Comparison of ENCODE assay signal across 9 cellular contexts in the genomic region with DNA sequence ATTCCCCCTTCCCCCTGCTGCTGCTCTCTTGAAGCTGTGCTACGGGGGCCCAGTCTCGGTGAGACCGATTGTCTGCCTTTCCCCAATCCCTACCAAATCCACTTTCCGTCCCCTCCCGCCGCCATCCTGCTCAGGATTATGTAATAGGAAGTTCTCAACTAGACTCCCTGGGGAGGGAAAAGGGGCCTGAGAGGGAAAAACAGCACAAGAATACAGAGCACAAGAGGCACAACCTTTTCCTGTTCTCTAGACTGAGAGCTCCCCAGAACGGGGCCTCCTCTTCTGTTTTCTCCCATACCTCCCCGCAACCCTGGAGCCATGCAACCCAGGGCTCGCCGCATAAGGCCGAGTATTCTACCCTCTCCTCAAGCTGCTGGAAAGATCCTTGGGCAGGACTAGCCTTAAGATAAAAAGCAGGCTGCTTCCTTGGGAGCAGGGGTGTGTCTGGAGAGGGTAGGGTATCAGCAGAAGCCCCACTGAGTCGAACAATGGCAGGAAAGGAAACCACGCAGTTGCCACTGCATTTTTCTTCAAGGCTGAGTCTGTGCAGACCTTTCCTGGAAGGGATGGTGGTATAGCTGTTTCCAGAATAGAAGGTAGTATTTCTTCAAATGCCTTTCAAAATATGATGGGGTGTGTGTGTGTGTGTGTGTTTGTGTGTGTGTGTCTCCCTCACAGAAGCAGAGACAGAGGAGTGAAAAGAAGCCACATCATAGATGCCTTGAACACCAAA. TPM values are rescaled to one million over a fixed set of nuclear protein-coding genes. Genes with fewer than 3 reads are reported as not detected.
A peak's percentile ranks its signal among the peaks of the same experiment; 100 is the strongest.
DNase-seq lines count a peak whose midpoint lies in the region; ATAC-seq and TF ChIP-seq lines count a peak whose summit lies in the region.
"Had no signal": no experiment of that assay in that cellular context is flagged by ENCODE, and none has a peak within 500 bp of the region (broad histone marks: within the 10 kb centered on the region; RNA-seq: fewer than 3 reads in every experiment).

No MANE protein-coding gene starts in this region.

- H3K36me3 Mint-ChIP-seq in activated CD8-positive, alpha-beta T cell treated with anti-CD3 and anti-CD28 coated beads, Interleukin-2, amount 10 ng/mL, durations not matched to agents 7 days and 5 days (ENCODE audit: low read depth): peaks cover 19% of the 10 kb centered on the region
- H3K36me3 Mint-ChIP-seq in CD4-positive, alpha-beta memory T cell: peaks cover 3 to 27% of the 10 kb centered on the region in 2 donors

- TF ChIP-seq POLR2A in gastrocnemius medialis (IDR thresholded peaks at IDR 0.05): no peak

- H3K27me3 Mint-ChIP-seq in activated CD8-positive, alpha-beta T cell treated with anti-CD3 and anti-CD28 coated beads, Interleukin-2, amount 10 ng/mL, durations not matched to agents 7 days and 5 days (ENCODE audit: low read depth): no peaks in the 10 kb centered on the region
- no peaks in the 10 kb centered on the region for H3K27me3 Mint-ChIP-seq in CD4-positive, alpha-beta memory T cell
- H3K27me3 Mint-ChIP-seq: stimulated activated naive B cell treated with anti-CD40 and anti-IgM and Interleukin-4, amounts not matched to agents 10 μg/mL and 1 μg/mL and 100 μg/mL, for 72 hours had no signal

- DNase-seq in KBM-7 (peak; percentile 20), gastrocnemius medialis (no peak), substantia nigra (lab: John Stamatoyannopoulos, UW) (no peak), mammary epithelial cell (no peak)
- peak; percentile 39 for DNase-seq in activated CD8-positive, alpha-beta T cell treated with anti-CD3 and anti-CD28 coated beads, Interleukin-2, amount 10 ng/mL, durations not matched to agents 7 days and 5 days
- DNase-seq in CD4-positive, alpha-beta memory T cell: no peak
- DNase-seq: left colon; stimulated activated naive B cell treated with anti-CD40 and anti-IgM and Interleukin-4, amounts not matched to agents 10 μg/mL and 1 μg/mL and 100 μg/mL, for 72 hours had no signal

- H3K27me3 ChIP-seq in iPS-18a (ENCODE audit: control insufficient read depth, insufficient read depth, low read length) (peaks cover 3% of the 10 kb centered on the region), gastrocnemius medialis (no peaks in the 10 kb centered on the region), mammary epithelial cell (ENCODE audit: insufficient read depth, low read length) (no peaks in the 10 kb centered on the region)
- no peaks in the 10 kb centered on the region for H3K27me3 ChIP-seq in CD4-positive, alpha-beta memory T cell (ENCODE audit: insufficient read depth, low read length)

- TF ChIP-seq CTCF in gastrocnemius medialis (IDR thresholded peaks at IDR 0.05 in 4 of 5, conservative IDR thresholded peaks at IDR 0.05 in 1 of 5): no peak
- TF ChIP-seq CTCF in mammary epithelial cell (conservative IDR thresholded peaks at IDR 0.05 in 1 of 2, IDR thresholded peaks at IDR 0.05 in 1 of 2; ENCODE audit: extremely low read depth in 1 of 2, insufficient read depth in 1 of 2, low read depth in 1 of 2, low read length in 2 of 2): no peak

- H3K79me2 ChIP-seq in mammary epithelial cell (ENCODE audit: insufficient read depth, low read length): no peaks in the 10 kb centered on the region

- intact Hi-C loops in gastrocnemius medialis (cut with DNase I; ENCODE audit: low total_unique reads): no loop called here
- intact Hi-C loops in CD4-positive, alpha-beta memory T cell (cut with micrococcal nuclease): no loop called here
- intact Hi-C loops in mammary epithelial cell (cut with micrococcal nuclease): no loop called here

- H3K4me3 Mint-ChIP-seq in activated CD8-positive, alpha-beta T cell treated with anti-CD3 and anti-CD28 coated beads, Interleukin-2, amount 10 ng/mL, durations not matched to agents 7 days and 5 days: peak overlapping the region; percentile 19
- H3K4me3 Mint-ChIP-seq in CD4-positive, alpha-beta memory T cell: no peak overlapping the region
- H3K4me3 Mint-ChIP-seq: stimulated activated naive B cell treated with anti-CD40 and anti-IgM and Interleukin-4, amounts not matched to agents 10 μg/mL and 1 μg/mL and 100 μg/mL, for 72 hours had no signal

- H3K36me3 ChIP-seq in iPS-18a (ENCODE audit: control insufficient read depth, low read depth, low read length) (no peaks in the 10 kb centered on the region), gastrocnemius medialis (no peaks in the 10 kb centered on the region), mammary epithelial cell (ENCODE audit: insufficient read depth, low read length) (no peaks in the 10 kb centered on the region)
- H3K36me3 ChIP-seq in CD4-positive, alpha-beta memory T cell (ENCODE audit: insufficient read depth, low read length): no peaks in the 10 kb centered on the region

- peaks cover 1% of the 10 kb centered on the region for H3K9me3 Mint-ChIP-seq in activated CD8-positive, alpha-beta T cell treated with anti-CD3 and anti-CD28 coated beads, Interleukin-2, amount 10 ng/mL, durations not matched to agents 7 days and 5 days (ENCODE audit: insufficient read depth)
- peaks cover 0 to 4% (median 0%) of the 10 kb centered on the region in 8 donors for H3K9me3 Mint-ChIP-seq in CD4-positive, alpha-beta memory T cell

- no peak overlapping the region for H2AFZ ChIP-seq in mammary epithelial cell (ENCODE audit: low read depth, low read length)

- POLR2A ChIA-PET in activated CD8-positive, alpha-beta T cell treated with anti-CD3 and anti-CD28 coated beads, Interleukin-2, amount 10 ng/mL, durations not matched to agents 7 days and 5 days (lab: Charles Lee): no interaction called here
- POLR2A ChIA-PET in CD4-positive, alpha-beta memory T cell (lab: Charles Lee; ENCODE audit: partially characterized antibody): no interaction called here

- CTCF ChIA-PET in activated CD8-positive, alpha-beta T cell treated with anti-CD3 and anti-CD28 coated beads, Interleukin-2, amount 10 ng/mL, durations not matched to agents 7 days and 5 days (lab: Charles Lee): interaction anchor here (1.1 to 1.6 kb wide), 2 partner anchors 11 to 32 kb away, joined by 3 to 5 read pairs; no protein-coding TSS in a partner anchor
- CTCF ChIA-PET in CD4-positive, alpha-beta memory T cell (lab: Charles Lee; ENCODE audit: partially characterized antibody): interaction anchor here (1.5 kb wide), 1 partner anchor 12 kb away, joined by 4 read pairs; no protein-coding TSS in a partner anchor
- CTCF ChIA-PET in mammary epithelial cell (lab: Charles Lee; ENCODE audit: low non-redundant PET): no interaction called here

- BruUV-seq in mammary epithelial cell (replicated peaks; lab: Mats Ljungman, UMichigan): no TSS peak

- H3K9ac ChIP-seq in iPS-18a (ENCODE audit: low read length): peak overlapping the region; percentile 20
- H3K9ac ChIP-seq in mammary epithelial cell (ENCODE audit: insufficient read depth, low read length): no peak overlapping the region

- H3K27ac Mint-ChIP-seq in activated CD8-positive, alpha-beta T cell treated with anti-CD3 and anti-CD28 coated beads, Interleukin-2, amount 10 ng/mL, durations not matched to agents 7 days and 5 days: peak overlapping the region; percentile 78
- peak overlapping the region in 1 of 7 donors; percentile 86 for H3K27ac Mint-ChIP-seq in CD4-positive, alpha-beta memory T cell
- H3K27ac Mint-ChIP-seq: stimulated activated naive B cell treated with anti-CD40 and anti-IgM and Interleukin-4, amounts not matched to agents 10 μg/mL and 1 μg/mL and 100 μg/mL, for 72 hours had no signal

- 74% methylated on average over 12 of the region's 13 CpGs for WGBS in mammary epithelial cell (ENCODE audit: low coverage, missing lambda C conversion rate)

- H3K4me1 Mint-ChIP-seq in activated CD8-positive, alpha-beta T cell treated with anti-CD3 and anti-CD28 coated beads, Interleukin-2, amount 10 ng/mL, durations not matched to agents 7 days and 5 days (ENCODE audit: low read depth): peaks cover 17% of the 10 kb centered on the region
- peaks cover 0 to 6% (median 3%) of the 10 kb centered on the region in 4 donors for H3K4me1 Mint-ChIP-seq in CD4-positive, alpha-beta memory T cell
- H3K4me1 Mint-ChIP-seq: stimulated activated naive B cell treated with anti-CD40 and anti-IgM and Interleukin-4, amounts not matched to agents 10 μg/mL and 1 μg/mL and 100 μg/mL, for 72 hours had no signal

- no peak overlapping the region for H3K27ac ChIP-seq in iPS-18a (ENCODE audit: low read length)
- peak overlapping the region; percentile 22 to 63 (median 54) for H3K27ac ChIP-seq in gastrocnemius medialis
- H3K27ac ChIP-seq in CD4-positive, alpha-beta memory T cell (ENCODE audit: low read depth, low read length): no peak overlapping the region
- H3K27ac ChIP-seq in substantia nigra (ENCODE audit: low read depth, low read length, poor library complexity, severe bottlenecking): no peak overlapping the region
- no peak overlapping the region for H3K27ac ChIP-seq in mammary epithelial cell (ENCODE audit: insufficient read depth, low read depth, low read length)

- H3K4me3 ChIP-seq in iPS-18a (ENCODE audit: low read length) (peak overlapping the region; percentile 49), gastrocnemius medialis (peak overlapping the region in 2 of 4 donors; percentile 12 to 14), mammary epithelial cell (replicated peaks in 1 of 3; ENCODE audit: insufficient read depth in 1 of 3, low read depth in 2 of 3, low read length in 3 of 3) (no peak overlapping the region)
- no peak overlapping the region for H3K4me3 ChIP-seq in CD4-positive, alpha-beta memory T cell (ENCODE audit: low read length in 2 of 2)

- in situ Hi-C loops in KBM-7 (cut with MboI; ENCODE audit: low pct_unique_long_range_greater_than_20kb, low sequenced_read_pairs): no loop called here
- in situ Hi-C loops in gastrocnemius medialis (cut with MboI; ENCODE audit: low sequenced_read_pairs in 4 of 4): no loop called here
- in situ Hi-C loops in mammary epithelial cell (cut with MboI; ENCODE audit: low sequenced_read_pairs in 2 of 2): no loop called here

- H4K20me1 ChIP-seq in mammary epithelial cell (ENCODE audit: insufficient read depth, low read length): no peaks in the 10 kb centered on the region

- dilution Hi-C loops in mammary epithelial cell (cut with HindIII; ENCODE audit: low sequenced_read_pairs): loop anchor here (5.0 to 25.0 kb wide), 2 partner anchors 76 to 426 kb away; no protein-coding TSS in a partner anchor

- H3K4me2 ChIP-seq in mammary epithelial cell (ENCODE audit: insufficient read depth, low read depth, low read length): no peak overlapping the region

- peaks cover 22% of the 10 kb centered on the region for H3K4me1 ChIP-seq in iPS-18a (ENCODE audit: control insufficient read depth, low read depth, low read length)
- H3K4me1 ChIP-seq in gastrocnemius medialis: peaks cover 26 to 29% of the 10 kb centered on the region in 2 donors
- H3K4me1 ChIP-seq in CD4-positive, alpha-beta memory T cell (ENCODE audit: insufficient read depth, low read length): no peaks in the 10 kb centered on the region
- H3K4me1 ChIP-seq in mammary epithelial cell (ENCODE audit: insufficient read depth, low read length): no peaks in the 10 kb centered on the region

- ATAC-seq in activated CD8-positive, alpha-beta T cell treated with anti-CD3 and anti-CD28 coated beads, Interleukin-2, amount 10 ng/mL, durations not matched to agents 7 days and 5 days: peak; percentile 74
- peak; percentile 40 to 56 for ATAC-seq in gastrocnemius medialis
- ATAC-seq: left colon; stimulated activated naive B cell treated with anti-CD40 and anti-IgM and Interleukin-4, amounts not matched to agents 10 μg/mL and 1 μg/mL and 100 μg/mL, for 72 hours had no signal

- H3K9me3 ChIP-seq in iPS-18a (ENCODE audit: control insufficient read depth, low read depth, low read length) (no peaks in the 10 kb centered on the region), gastrocnemius medialis (no peaks in the 10 kb centered on the region), mammary epithelial cell (replicated peaks; ENCODE audit: insufficient read depth, low read length) (peaks cover 4% of the 10 kb centered on the region)
- H3K9me3 ChIP-seq in CD4-positive, alpha-beta memory T cell (ENCODE audit: control insufficient read depth in 1 of 2, low read length in 2 of 2): no peaks in the 10 kb centered on the region

RNA-seq across cellular contexts. Expression of gene MYORG, which starts 12.9 kb away (rescaled TPM):
- total RNA-seq in activated CD8-positive, alpha-beta T cell treated with anti-CD3 and anti-CD28 coated beads, Interleukin-2, amount 10 ng/mL, durations not matched to agents 7 days and 5 days: 1 to 10 TPM; 8.8 to 9.1 TPM
- total RNA-seq in gastrocnemius medialis: 100 to 1,000 TPM in 1 of 4 donors, 10 to 100 TPM in 2, 1 to 10 TPM in 1; 8.6 to 149 (median 49.5) TPM
- 1 to 10 TPM; 1.3 to 1.4 TPM for total RNA-seq in CD4-positive, alpha-beta memory T cell
- polyA plus RNA-seq in CD4-positive, alpha-beta memory T cell: under 1 TPM; 0.09 to 0.55 TPM
- total RNA-seq in mammary epithelial cell: 10 to 100 TPM; 23.8 to 35.0 TPM
- polyA plus RNA-seq in mammary epithelial cell: 7.5 TPM
- polyA minus RNA-seq in mammary epithelial cell: 26.8 TPM

RNA-seq across cellular contexts. Expression of gene NUDT2, which starts 34.4 kb away (rescaled TPM):
- 10 to 100 TPM; 28.9 to 31.6 TPM for total RNA-seq in activated CD8-positive, alpha-beta T cell treated with anti-CD3 and anti-CD28 coated beads, Interleukin-2, amount 10 ng/mL, durations not matched to agents 7 days and 5 days
- total RNA-seq in gastrocnemius medialis (10 to 100 TPM in 3 of 4 donors, 1 to 10 TPM in 1; 8.2 to 19.9 (median 16.1) TPM), mammary epithelial cell (10 to 100 TPM; 17.8 to 22.9 TPM)
- 10 to 100 TPM; 21.0 TPM for total RNA-seq in CD4-positive, alpha-beta memory T cell
- polyA plus RNA-seq in CD4-positive, alpha-beta memory T cell: 10 to 100 TPM; 26.2 to 29.3 TPM
- 60.3 TPM for polyA plus RNA-seq in mammary epithelial cell
- polyA minus RNA-seq in mammary epithelial cell: 15.3 TPM

RNA-seq across cellular contexts. Expression of gene KIF24, which starts 34.7 kb away (rescaled TPM):
- total RNA-seq in activated CD8-positive, alpha-beta T cell treated with anti-CD3 and anti-CD28 coated beads, Interleukin-2, amount 10 ng/mL, durations not matched to agents 7 days and 5 days: 10 to 100 TPM; 11.2 to 11.4 TPM
- under 1 TPM; 0.13 to 0.68 (median 0.50) TPM for total RNA-seq in gastrocnemius medialis
- under 1 TPM; 0.22 to 0.32 TPM for total RNA-seq in CD4-positive, alpha-beta memory T cell
- not detected for polyA plus RNA-seq in CD4-positive, alpha-beta memory T cell
- total RNA-seq in mammary epithelial cell: 1 to 10 TPM; 1.3 to 3.9 TPM
- 3.4 TPM for polyA plus RNA-seq in mammary epithelial cell
- polyA minus RNA-seq in mammary epithelial cell: 11.4 TPM

Comparison
In these comparisons a context has a peak if more than half of its experiments do, and no peak if none do; other contexts are left out.
1. DNase-seq: peak in KBM-7 (single experiment) and activated CD8-positive, alpha-beta T cell treated with anti-CD3 and anti-CD28 coated beads, Interleukin-2, amount 10 ng/mL, durations not matched to agents 7 days and 5 days (single experiment); none in gastrocnemius medialis (0 of 2), CD4-positive, alpha-beta memory T cell (0 of 5), substantia nigra (0 of 49) and mammary epithelial cell (single experiment).
2. H3K27ac ChIP-seq: peak in gastrocnemius medialis (4 of 4); none in iPS-18a (single experiment), CD4-positive, alpha-beta memory T cell (single experiment), substantia nigra (single experiment) and mammary epithelial cell (single experiment).
3. RNA of gene MYORG, which starts 12.9 kb away (total RNA-seq): 8.6 to 149 TPM in gastrocnemius medialis, 23.8 to 35.0 TPM in mammary epithelial cell and 8.8 to 9.1 TPM in activated CD8-positive, alpha-beta T cell treated with anti-CD3 and anti-CD28 coated beads, Interleukin-2, amount 10 ng/mL, durations not matched to agents 7 days and 5 days; 1.3 to 1.4 TPM in CD4-positive, alpha-beta memory T cell; every median in the first group is over 4 times any median in the second.